ENCODE assay signal across 1 cellular context in the genomic region with DNA sequence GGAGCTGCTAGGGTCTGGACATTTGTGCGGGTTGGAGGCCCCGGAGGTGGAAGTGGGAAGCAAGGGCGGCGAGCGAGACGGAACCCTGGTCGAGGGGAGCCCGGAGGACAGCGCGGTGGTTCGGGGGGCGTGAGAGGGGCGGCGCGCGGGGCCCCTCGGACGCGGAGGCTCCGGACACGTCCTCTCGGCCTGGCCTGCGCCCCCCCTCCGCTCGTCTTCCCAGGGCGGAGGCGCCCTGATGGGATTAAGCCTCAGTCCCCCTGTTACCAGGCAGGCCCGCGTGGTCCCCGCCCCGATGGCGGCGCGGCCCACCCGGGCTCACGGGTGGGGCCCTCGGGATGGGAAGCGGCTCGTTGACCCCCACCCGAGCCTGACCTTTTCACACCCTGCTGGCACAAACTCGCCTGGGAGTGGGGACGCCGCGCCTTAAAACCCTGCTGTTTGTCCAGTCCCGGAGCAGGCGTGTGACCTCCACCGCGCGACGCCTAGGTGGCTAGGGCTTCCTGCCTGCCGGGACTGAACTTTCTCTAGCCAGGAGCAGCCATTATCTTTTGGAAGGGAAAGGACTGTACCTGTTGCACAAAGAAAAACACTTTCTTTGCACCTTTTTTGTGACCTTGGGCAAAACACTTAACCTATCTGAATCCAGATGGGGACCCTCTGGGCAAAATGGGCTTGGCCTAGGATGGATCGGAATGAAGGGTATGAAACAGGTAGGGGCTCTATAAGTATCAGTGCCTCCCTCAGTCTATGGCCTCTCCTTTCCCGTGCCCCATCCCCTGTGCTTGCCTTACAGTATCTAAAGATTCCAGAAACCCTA.
TF ChIP-seq lines count a peak whose summit lies in the region.

No MANE protein-coding gene starts in this region.

TF ChIP-seq in HepG2, 621 proteins besides CTCF, POLR2A, EP300 and RAD21 (continued from another document):
- TF ChIP-seq HDAC1 (CRISPR knock-in tag; IDR thresholded peaks at IDR 0.05) (peak; percentile 44; the same call in 1 of the 2 replicates), ZNF761 (CRISPR knock-in tag; conservative IDR thresholded peaks at IDR 0.05) (no peak; the same call in 1 of the 2 replicates), JUNB (CRISPR knock-in tag; IDR thresholded peaks at IDR 0.05; ENCODE audit: borderline replicate concordance) (no peak), NFATC3 (CRISPR knock-in tag; IDR thresholded peaks at IDR 0.05) (0 out of 2 replicates have a peak, but pooled peaks have one; percentile 36), RARG (CRISPR knock-in tag; IDR thresholded peaks at IDR 0.05; ENCODE audit: low read depth) (no peak), KDM4B (CRISPR knock-in tag; IDR thresholded peaks at IDR 0.05) (no peak), ZNF12 (CRISPR knock-in tag; IDR thresholded peaks at IDR 0.05) (no peak), ZMAT3 (CRISPR knock-in tag; conservative IDR thresholded peaks at IDR 0.05) (0 out of 2 replicates have a peak, but pooled peaks have one; percentile 70), RBM22 (optimal IDR thresholded peaks at IDR 0.05; ENCODE audit: low read length) (no peak), ZNF350 (CRISPR knock-in tag; IDR thresholded peaks at IDR 0.05; ENCODE audit: borderline replicate concordance, low read depth) (no peak; the same call in 1 of the 2 replicates), ZNF230 (CRISPR knock-in tag; IDR thresholded peaks at IDR 0.05) (no peak), TAF1 (CRISPR knock-in tag; IDR thresholded peaks at IDR 0.05) (no peak; the same call in 1 of the 2 replicates), ZNF550 (CRISPR knock-in tag; IDR thresholded peaks at IDR 0.05; ENCODE audit: borderline replicate concordance) (no peak), KDM1A (CRISPR knock-in tag; IDR thresholded peaks at IDR 0.05) (0 out of 2 replicates have a peak, but pooled peaks have one; percentile 10), YEATS4 (CRISPR knock-in tag; IDR thresholded peaks at IDR 0.05; ENCODE audit: borderline replicate concordance) (peak; percentile 55; the same call in 1 of the 2 replicates)
- TF ChIP-seq, protein P1, sequence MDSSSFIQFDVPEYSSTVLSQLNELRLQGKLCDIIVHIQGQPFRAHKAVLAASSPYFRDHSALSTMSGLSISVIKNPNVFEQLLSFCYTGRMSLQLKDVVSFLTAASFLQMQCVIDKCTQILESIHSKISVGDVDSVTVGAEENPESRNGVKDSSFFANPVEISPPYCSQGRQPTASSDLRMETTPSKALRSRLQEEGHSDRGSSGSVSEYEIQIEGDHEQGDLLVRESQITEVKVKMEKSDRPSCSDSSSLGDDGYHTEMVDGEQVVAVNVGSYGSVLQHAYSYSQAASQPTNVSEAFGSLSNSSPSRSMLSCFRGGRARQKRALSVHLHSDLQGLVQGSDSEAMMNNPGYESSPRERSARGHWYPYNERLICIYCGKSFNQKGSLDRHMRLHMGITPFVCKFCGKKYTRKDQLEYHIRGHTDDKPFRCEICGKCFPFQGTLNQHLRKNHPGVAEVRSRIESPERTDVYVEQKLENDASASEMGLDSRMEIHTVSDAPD (CRISPR knock-in tag; IDR thresholded peaks at IDR 0.05), result no peak
- TF ChIP-seq, protein P2, sequence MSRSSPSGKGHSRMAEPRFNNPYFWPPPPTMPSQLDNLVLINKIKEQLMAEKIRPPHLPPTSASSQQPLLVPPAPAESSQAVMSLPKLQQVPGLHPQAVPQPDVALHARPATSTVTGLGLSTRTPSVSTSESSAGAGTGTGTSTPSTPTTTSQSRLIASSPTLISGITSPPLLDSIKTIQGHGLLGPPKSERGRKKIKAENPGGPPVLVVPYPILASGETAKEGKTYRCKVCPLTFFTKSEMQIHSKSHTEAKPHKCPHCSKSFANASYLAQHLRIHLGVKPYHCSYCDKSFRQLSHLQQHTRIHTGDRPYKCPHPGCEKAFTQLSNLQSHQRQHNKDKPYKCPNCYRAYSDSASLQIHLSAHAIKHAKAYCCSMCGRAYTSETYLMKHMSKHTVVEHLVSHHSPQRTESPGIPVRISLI (CRISPR knock-in tag; IDR thresholded peaks at IDR 0.05; ENCODE audit: borderline replicate concordance), result 0 out of 2 replicates have a peak, but pooled peaks have one; percentile 28
- TF ChIP-seq, protein P3, sequence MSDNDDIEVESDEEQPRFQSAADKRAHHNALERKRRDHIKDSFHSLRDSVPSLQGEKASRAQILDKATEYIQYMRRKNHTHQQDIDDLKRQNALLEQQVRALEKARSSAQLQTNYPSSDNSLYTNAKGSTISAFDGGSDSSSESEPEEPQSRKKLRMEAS (IDR thresholded peaks at IDR 0.05), result peak; percentile 67
